In genomic region chr2:231673348-231673770, GRCh38 we compare ENCODE assay signal across 8 cellular contexts. TPM values are rescaled to one million over a fixed set of nuclear protein-coding genes. Genes with fewer than 3 reads are reported as not detected.
DNase-seq lines count a peak whose midpoint lies in the region; ATAC-seq and TF ChIP-seq lines count a peak whose summit lies in the region.

No MANE protein-coding gene starts in this region.

- peak overlapping the region; percentile 53 for H3K27ac Mint-ChIP-seq in stimulated activated naive CD8-positive, alpha-beta T cell treated with anti-CD3 and anti-CD28 coated beads, Interleukin-15, Interleukin-2, amounts not matched to agents 100 ng/mL and 50 ng/mL, for 24 hours
- H3K27ac Mint-ChIP-seq in stimulated activated naive CD8-positive, alpha-beta T cell treated with anti-CD3 and anti-CD28 coated beads, Interleukin-15, amount 100 ng/mL, for 72 hours = no peak overlapping the region
- peak overlapping the region; percentile 94; the same call in 1 of the 2 replicates for H3K27ac Mint-ChIP-seq in WTC11

- no peak for DNase-seq in stimulated activated naive CD8-positive, alpha-beta T cell treated with anti-CD3 and anti-CD28 coated beads, Interleukin-15, amount 100 ng/mL, for 72 hours
- peak; percentile 96 for DNase-seq in WTC11 (ENCODE audit: low spot score)
- no peak for DNase-seq in stimulated activated naive CD4-positive, alpha-beta T cell (lab: John Stamatoyannopoulos, UW)

- H3K9me3 Mint-ChIP-seq in stimulated activated naive CD8-positive, alpha-beta T cell treated with anti-CD3 and anti-CD28 coated beads, Interleukin-15, Interleukin-2, amounts not matched to agents 100 ng/mL and 50 ng/mL, for 24 hours = no peaks in the 10 kb centered on the region
- no peaks in the 10 kb centered on the region for H3K9me3 Mint-ChIP-seq in stimulated activated naive CD8-positive, alpha-beta T cell treated with anti-CD3 and anti-CD28 coated beads, Interleukin-15, amount 100 ng/mL, for 72 hours
- H3K9me3 Mint-ChIP-seq in WTC11 = no peaks in the 10 kb centered on the region

- no peaks in the 10 kb centered on the region for H3K27me3 ChIP-seq in thymus (ENCODE audit: control insufficient read depth, insufficient read depth)

- H3K4me3 ChIP-seq in iPS-18c (ENCODE audit: insufficient read depth, low read depth, low read length) (peak overlapping the region; percentile 52), thymus (ENCODE audit: low read length) (no peak overlapping the region)

- peaks cover 3% of the 10 kb centered on the region for H3K27me3 Mint-ChIP-seq in stimulated activated naive CD8-positive, alpha-beta T cell treated with anti-CD3 and anti-CD28 coated beads, Interleukin-15, Interleukin-2, amounts not matched to agents 100 ng/mL and 50 ng/mL, for 24 hours
- H3K27me3 Mint-ChIP-seq in stimulated activated naive CD8-positive, alpha-beta T cell treated with anti-CD3 and anti-CD28 coated beads, Interleukin-15, amount 100 ng/mL, for 72 hours = no peaks in the 10 kb centered on the region
- no peaks in the 10 kb centered on the region for H3K27me3 Mint-ChIP-seq in WTC11 (ENCODE audit: low read depth)

- no peak for TF ChIP-seq CTCF in WTC11 (IDR thresholded peaks at IDR 0.05)

- peaks cover 25% of the 10 kb centered on the region for H3K4me1 Mint-ChIP-seq in stimulated activated naive CD8-positive, alpha-beta T cell treated with anti-CD3 and anti-CD28 coated beads, Interleukin-15, Interleukin-2, amounts not matched to agents 100 ng/mL and 50 ng/mL, for 24 hours (ENCODE audit: low read depth)
- H3K4me1 Mint-ChIP-seq in stimulated activated naive CD8-positive, alpha-beta T cell treated with anti-CD3 and anti-CD28 coated beads, Interleukin-15, amount 100 ng/mL, for 72 hours = peaks cover 46% of the 10 kb centered on the region
- H3K4me1 Mint-ChIP-seq in WTC11 = peaks cover 46% of the 10 kb centered on the region

- H3K4me1 ChIP-seq in thymus (ENCODE audit: control insufficient read depth, insufficient read depth, low read length) = peaks cover 27% of the 10 kb centered on the region

- no peak for ATAC-seq in stimulated activated naive CD8-positive, alpha-beta T cell treated with anti-CD3 and anti-CD28 coated beads, Interleukin-15, amount 100 ng/mL, for 72 hours
- ATAC-seq in WTC11 = peak; percentile 74
- ATAC-seq in activated CD4-positive, CD25-positive, alpha-beta regulatory T cell treated with anti-CD3 and anti-CD28 coated beads, Interleukin-2, amount 50 U/mL, for 24 hours = no peak
- ATAC-seq in HG03565 (IDR thresholded peaks at IDR 0.05; ENCODE audit: unreplicated experiment) = no peak

- H3K36me3 ChIP-seq in thymus (ENCODE audit: control insufficient read depth, insufficient read depth) = no peaks in the 10 kb centered on the region

- H3K9me3 ChIP-seq in iPS-18c (ENCODE audit: control insufficient read depth, insufficient read depth, low read length) (no peaks in the 10 kb centered on the region), thymus (ENCODE audit: control insufficient read depth) (no peaks in the 10 kb centered on the region)

- H3K27ac ChIP-seq in thymus (ENCODE audit: low read depth) = peak overlapping the region; percentile 33

- no peak overlapping the region for H3K4me3 Mint-ChIP-seq in stimulated activated naive CD8-positive, alpha-beta T cell treated with anti-CD3 and anti-CD28 coated beads, Interleukin-15, Interleukin-2, amounts not matched to agents 100 ng/mL and 50 ng/mL, for 24 hours
- no peak overlapping the region for H3K4me3 Mint-ChIP-seq in stimulated activated naive CD8-positive, alpha-beta T cell treated with anti-CD3 and anti-CD28 coated beads, Interleukin-15, amount 100 ng/mL, for 72 hours
- H3K4me3 Mint-ChIP-seq in WTC11 = peak overlapping the region; percentile 65

- WGBS in thymus = 89% methylated on average over 6 of the region's 6 CpGs

- POLR2A ChIA-PET in WTC11 (lab: Charles Lee) = interaction anchor here (0.6 to 7.7 kb wide), 26 partner anchors 8 to 209 kb away, joined by 3 to 145 read pairs (median 5); partner anchors contain the start of genes COPS7B, NCL and PTMA

- no peaks in the 10 kb centered on the region for H3K36me3 Mint-ChIP-seq in stimulated activated naive CD8-positive, alpha-beta T cell treated with anti-CD3 and anti-CD28 coated beads, Interleukin-15, Interleukin-2, amounts not matched to agents 100 ng/mL and 50 ng/mL, for 24 hours (ENCODE audit: low read depth)
- no peaks in the 10 kb centered on the region for H3K36me3 Mint-ChIP-seq in WTC11

- CTCF ChIA-PET in WTC11 (lab: Charles Lee) = interaction anchor here (0.6 to 7.3 kb wide), 31 partner anchors 8 to 320 kb away, joined by 3 to 260 read pairs (median 7); partner anchors contain the start of genes COPS7B, NCL, PDE6D and PTMA

TF ChIP-seq in WTC11, 78 proteins besides CTCF, POLR2A, EP300 and RAD21 (continues in another document):
- TF ChIP-seq SP1 (CRISPR knock-in tag; conservative IDR thresholded peaks at IDR 0.05) = 0 out of 2 replicates have a peak, but pooled peaks have one; percentile 57
- TF ChIP-seq, protein P1, sequence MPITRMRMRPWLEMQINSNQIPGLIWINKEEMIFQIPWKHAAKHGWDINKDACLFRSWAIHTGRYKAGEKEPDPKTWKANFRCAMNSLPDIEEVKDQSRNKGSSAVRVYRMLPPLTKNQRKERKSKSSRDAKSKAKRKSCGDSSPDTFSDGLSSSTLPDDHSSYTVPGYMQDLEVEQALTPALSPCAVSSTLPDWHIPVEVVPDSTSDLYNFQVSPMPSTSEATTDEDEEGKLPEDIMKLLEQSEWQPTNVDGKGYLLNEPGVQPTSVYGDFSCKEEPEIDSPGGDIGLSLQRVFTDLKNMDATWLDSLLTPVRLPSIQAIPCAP (CRISPR knock-in tag; IDR thresholded peaks at IDR 0.05) = no peak
- TF ChIP-seq, protein P2, sequence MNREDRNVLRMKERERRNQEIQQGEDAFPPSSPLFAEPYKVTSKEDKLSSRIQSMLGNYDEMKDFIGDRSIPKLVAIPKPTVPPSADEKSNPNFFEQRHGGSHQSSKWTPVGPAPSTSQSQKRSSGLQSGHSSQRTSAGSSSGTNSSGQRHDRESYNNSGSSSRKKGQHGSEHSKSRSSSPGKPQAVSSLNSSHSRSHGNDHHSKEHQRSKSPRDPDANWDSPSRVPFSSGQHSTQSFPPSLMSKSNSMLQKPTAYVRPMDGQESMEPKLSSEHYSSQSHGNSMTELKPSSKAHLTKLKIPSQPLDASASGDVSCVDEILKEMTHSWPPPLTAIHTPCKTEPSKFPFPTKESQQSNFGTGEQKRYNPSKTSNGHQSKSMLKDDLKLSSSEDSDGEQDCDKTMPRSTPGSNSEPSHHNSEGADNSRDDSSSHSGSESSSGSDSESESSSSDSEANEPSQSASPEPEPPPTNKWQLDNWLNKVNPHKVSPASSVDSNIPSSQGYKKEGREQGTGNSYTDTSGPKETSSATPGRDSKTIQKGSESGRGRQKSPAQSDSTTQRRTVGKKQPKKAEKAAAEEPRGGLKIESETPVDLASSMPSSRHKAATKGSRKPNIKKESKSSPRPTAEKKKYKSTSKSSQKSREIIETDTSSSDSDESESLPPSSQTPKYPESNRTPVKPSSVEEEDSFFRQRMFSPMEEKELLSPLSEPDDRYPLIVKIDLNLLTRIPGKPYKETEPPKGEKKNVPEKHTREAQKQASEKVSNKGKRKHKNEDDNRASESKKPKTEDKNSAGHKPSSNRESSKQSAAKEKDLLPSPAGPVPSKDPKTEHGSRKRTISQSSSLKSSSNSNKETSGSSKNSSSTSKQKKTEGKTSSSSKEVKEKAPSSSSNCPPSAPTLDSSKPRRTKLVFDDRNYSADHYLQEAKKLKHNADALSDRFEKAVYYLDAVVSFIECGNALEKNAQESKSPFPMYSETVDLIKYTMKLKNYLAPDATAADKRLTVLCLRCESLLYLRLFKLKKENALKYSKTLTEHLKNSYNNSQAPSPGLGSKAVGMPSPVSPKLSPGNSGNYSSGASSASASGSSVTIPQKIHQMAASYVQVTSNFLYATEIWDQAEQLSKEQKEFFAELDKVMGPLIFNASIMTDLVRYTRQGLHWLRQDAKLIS (CRISPR knock-in tag; IDR thresholded peaks at IDR 0.05; ENCODE audit: borderline replicate concordance) = 0 out of 2 replicates have a peak, but pooled peaks have one; percentile 15
- no peak for TF ChIP-seq MYBL2 (CRISPR knock-in tag; IDR thresholded peaks at IDR 0.05)
- TF ChIP-seq HMGXB4 (CRISPR knock-in tag; IDR thresholded peaks at IDR 0.05) = no peak
- TF ChIP-seq, protein P3, sequence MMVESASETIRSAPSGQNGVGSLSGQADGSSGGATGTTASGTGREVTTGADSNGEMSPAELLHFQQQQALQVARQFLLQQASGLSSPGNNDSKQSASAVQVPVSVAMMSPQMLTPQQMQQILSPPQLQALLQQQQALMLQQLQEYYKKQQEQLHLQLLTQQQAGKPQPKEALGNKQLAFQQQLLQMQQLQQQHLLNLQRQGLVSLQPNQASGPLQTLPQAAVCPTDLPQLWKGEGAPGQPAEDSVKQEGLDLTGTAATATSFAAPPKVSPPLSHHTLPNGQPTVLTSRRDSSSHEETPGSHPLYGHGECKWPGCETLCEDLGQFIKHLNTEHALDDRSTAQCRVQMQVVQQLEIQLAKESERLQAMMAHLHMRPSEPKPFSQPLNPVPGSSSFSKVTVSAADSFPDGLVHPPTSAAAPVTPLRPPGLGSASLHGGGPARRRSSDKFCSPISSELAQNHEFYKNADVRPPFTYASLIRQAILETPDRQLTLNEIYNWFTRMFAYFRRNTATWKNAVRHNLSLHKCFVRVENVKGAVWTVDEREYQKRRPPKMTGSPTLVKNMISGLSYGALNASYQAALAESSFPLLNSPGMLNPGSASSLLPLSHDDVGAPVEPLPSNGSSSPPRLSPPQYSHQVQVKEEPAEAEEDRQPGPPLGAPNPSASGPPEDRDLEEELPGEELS (CRISPR knock-in tag; IDR thresholded peaks at IDR 0.05) = 0 out of 2 replicates have a peak, but pooled peaks have one; percentile 27

RNA-seq across cellular contexts. Expression of gene PTMA, which starts 35.0 kb away (rescaled TPM):
- total RNA-seq in WTC11 (2021) = 2,164 to 2,284 TPM (median 2,200 TPM) in 3 replicates
- 2,183 TPM for polyA plus RNA-seq in thymus

Comparison
In these comparisons a context has a peak if more than half of its experiments do, and no peak if none do; other contexts are left out.
1. H3K27ac Mint-ChIP-seq: peak in stimulated activated naive CD8-positive, alpha-beta T cell treated with anti-CD3 and anti-CD28 coated beads, Interleukin-15, Interleukin-2, amounts not matched to agents 100 ng/mL and 50 ng/mL, for 24 hours (single experiment) and WTC11 (single experiment); none in stimulated activated naive CD8-positive, alpha-beta T cell treated with anti-CD3 and anti-CD28 coated beads, Interleukin-15, amount 100 ng/mL, for 72 hours (0 of 2).